In the genomic region with DNA sequence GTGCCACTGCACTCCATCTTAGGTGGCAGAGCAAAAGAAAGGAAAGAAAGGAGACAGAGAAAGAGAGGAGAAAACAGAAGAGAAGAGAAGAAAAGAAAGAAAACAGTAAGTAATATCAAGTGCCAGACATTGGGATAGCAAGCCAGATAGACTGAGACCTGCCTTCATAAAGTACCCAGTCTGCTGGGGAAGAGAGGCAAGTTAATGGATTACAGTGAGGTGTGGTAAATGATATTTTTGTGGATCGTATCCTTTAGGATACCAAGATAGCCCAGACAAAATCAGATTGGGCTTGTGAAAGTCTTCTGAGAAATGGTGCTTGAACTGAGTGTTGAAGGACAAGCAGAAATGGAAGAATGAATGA, we compare ENCODE assay signal across 15 cellular contexts. TPM values are rescaled to one million over a fixed set of nuclear protein-coding genes. Genes with fewer than 3 reads are reported as not detected.
DNase-seq lines count a peak whose midpoint lies in the region; ATAC-seq and TF ChIP-seq lines count a peak whose summit lies in the region.
"Had no signal": no experiment of that assay in that cellular context is flagged by ENCODE, and none has a peak within 500 bp of the region (broad histone marks: within the 10 kb centered on the region; RNA-seq: fewer than 3 reads in every experiment).

No MANE protein-coding gene starts in this region.

- H3K4me1 Mint-ChIP-seq in activated T-cell treated with anti-CD3 and anti-CD28 coated beads, Interleukin-2, amount 50 U/mL, for 24 hours (ENCODE audit: low read depth), result peaks cover 20% of the 10 kb centered on the region

- no peaks in the 10 kb centered on the region for H3K9me3 Mint-ChIP-seq in activated T-cell treated with anti-CD3 and anti-CD28 coated beads, Interleukin-2, amount 50 U/mL, for 24 hours
- H3K9me3 Mint-ChIP-seq: CD4-positive, alpha-beta T cell; H9 had no signal

- DNase-seq in A673 (ENCODE audit: low spot score) (no peak), RWPE1 (ENCODE audit: low spot score) (no peak), sigmoid colon (no peak), DMS114 treated with DMSO at 0.1 percent for 48 hours (lab: John Stamatoyannopoulos, UW; ENCODE audit: unreplicated experiment) (no peak)
- no peak for DNase-seq in activated T-cell treated with anti-CD3 and anti-CD28 coated beads, Interleukin-2, amount 50 U/mL, for 24 hours
- DNase-seq: AML-193; Calu3; CD4-positive, alpha-beta T cell; DMS 273 treated with DMSO at 0.1 percent for 48 hours; DMS79; H9 had no signal

- H3K36me3 ChIP-seq in A673 (ENCODE audit: insufficient read depth, low read length, poor library complexity, severe bottlenecking) (no peaks in the 10 kb centered on the region), sigmoid colon (no peaks in the 10 kb centered on the region)
- H3K36me3 ChIP-seq: BLaER1 treated with 17β-estradiol and CSF1 and Interleukin-3, amounts not matched to agents 10 nM and 100 nM had no signal

- intact Hi-C loops in A673 (cut with micrococcal nuclease; ENCODE audit: unreplicated experiment) (no loop called here), sigmoid colon (cut with DNase I) (loop anchor here (5.0 kb wide), 2 partner anchors 74 to 96 kb away; a partner anchor contains a TSS)

- H3K4me3 ChIP-seq in A673 (ENCODE audit: low read depth, low read length, poor library complexity, severe bottlenecking) (no peak overlapping the region), sigmoid colon (no peak overlapping the region)

- TF ChIP-seq EP300 in sigmoid colon (IDR thresholded peaks at IDR 0.05), result no peak

- no peak overlapping the region for H3K27ac Mint-ChIP-seq in activated T-cell treated with anti-CD3 and anti-CD28 coated beads, Interleukin-2, amount 50 U/mL, for 24 hours
- H3K27ac Mint-ChIP-seq: CD4-positive, alpha-beta T cell had no signal

- TF ChIP-seq CTCF in A673 (conservative IDR thresholded peaks at IDR 0.05; ENCODE audit: low read depth, low read length), result no peak
- no peak for TF ChIP-seq CTCF in C4-2B (conservative IDR thresholded peaks at IDR 0.05)
- no peak for TF ChIP-seq CTCF in RWPE1 (conservative IDR thresholded peaks at IDR 0.05; ENCODE audit: low read depth)
- TF ChIP-seq CTCF in sigmoid colon (IDR thresholded peaks at IDR 0.05), result no peak

- no peaks in the 10 kb centered on the region for H3K9me3 ChIP-seq in A673 (ENCODE audit: low read depth, low read length, poor library complexity, severe bottlenecking)
- no peaks in the 10 kb centered on the region for H3K9me3 ChIP-seq in sigmoid colon
- H3K9me3 ChIP-seq: BLaER1 treated with 17β-estradiol and CSF1 and Interleukin-3, amounts not matched to agents 10 nM and 100 nM had no signal

- no peak overlapping the region for H3K4me3 Mint-ChIP-seq in activated T-cell treated with anti-CD3 and anti-CD28 coated beads, Interleukin-2, amount 50 U/mL, for 24 hours
- H3K4me3 Mint-ChIP-seq: CD4-positive, alpha-beta T cell had no signal

- H3K27me3 ChIP-seq in A673 (replicated peaks; ENCODE audit: insufficient read depth, low read depth, low read length, poor library complexity) (no peaks in the 10 kb centered on the region), sigmoid colon (no peaks in the 10 kb centered on the region)
- H3K27me3 ChIP-seq: BLaER1 treated with 17β-estradiol and CSF1 and Interleukin-3, amounts not matched to agents 10 nM and 100 nM had no signal

- H3K36me3 Mint-ChIP-seq in activated T-cell treated with anti-CD3 and anti-CD28 coated beads, Interleukin-2, amount 50 U/mL, for 24 hours (ENCODE audit: low read depth), result peaks cover 8% of the 10 kb centered on the region

- no peak for ATAC-seq in HG03378 (IDR thresholded peaks at IDR 0.05; ENCODE audit: unreplicated experiment)

- POLR2A ChIA-PET in A673 (lab: Charles Lee; ENCODE audit: low non-redundant PET), result no interaction called here
- POLR2A ChIA-PET in RWPE1 (lab: Yijun Ruan, JAX; ENCODE audit: low non-redundant PET), result no interaction called here

- no peak for TF ChIP-seq POLR2A in sigmoid colon (IDR thresholded peaks at IDR 0.05)

- WGBS in sigmoid colon, 2 donors, result 47 to 82% methylated on average over 1 of the region's 1 CpG

- no TSS peak for BruUV-seq in A673 (replicated peaks; lab: Mats Ljungman, UMichigan)

- H3K4me1 ChIP-seq in A673 (ENCODE audit: insufficient read depth, low read length, poor library complexity, severe bottlenecking) (peaks cover 33% of the 10 kb centered on the region), sigmoid colon (peaks cover 0 to 25% (median 19%) of the 10 kb centered on the region in 4 donors)

- CTCF ChIA-PET in A673 (lab: Charles Lee), result no interaction called here
- CTCF ChIA-PET in RWPE1 (lab: Yijun Ruan, JAX), result no interaction called here

- H3K27me3 Mint-ChIP-seq in activated T-cell treated with anti-CD3 and anti-CD28 coated beads, Interleukin-2, amount 50 U/mL, for 24 hours, result no peaks in the 10 kb centered on the region
- H3K27me3 Mint-ChIP-seq: CD4-positive, alpha-beta T cell had no signal

- H3K27ac ChIP-seq in A673 (ENCODE audit: low read depth, low read length, poor library complexity, severe bottlenecking) (peak overlapping the region; percentile 0), C4-2B (peak overlapping the region; percentile 95; the same call in 1 of the 2 replicates), RWPE1 (peak overlapping the region; percentile 87), sigmoid colon (peak overlapping the region in 3 of 4 donors; percentile 92 to 99 (median 98))
- H3K27ac ChIP-seq: GM23248 had no signal

RNA-seq across cellular contexts. Expression of a gene that starts 1.5 kb away (rescaled TPM):
- total RNA-seq in A673 (2021) (20.2 and 20.9 TPM in 2 replicates), sigmoid colon (10 to 100 TPM; 22.8 to 29.3 (median 26.7) TPM)
- polyA plus RNA-seq in sigmoid colon, result 10 to 100 TPM; 55.5 to 79.3 (median 75.4) TPM

Comparison
In these comparisons a context has a peak if more than half of its experiments do, and no peak if none do; other contexts are left out.
1. H3K27ac ChIP-seq: peak in every context shown above with its lines; median percentile 98 in sigmoid colon; 95 in C4-2B; 87 in RWPE1; 0 in A673.